ENCODE assay signal across 8 cellular contexts in the genomic region with DNA sequence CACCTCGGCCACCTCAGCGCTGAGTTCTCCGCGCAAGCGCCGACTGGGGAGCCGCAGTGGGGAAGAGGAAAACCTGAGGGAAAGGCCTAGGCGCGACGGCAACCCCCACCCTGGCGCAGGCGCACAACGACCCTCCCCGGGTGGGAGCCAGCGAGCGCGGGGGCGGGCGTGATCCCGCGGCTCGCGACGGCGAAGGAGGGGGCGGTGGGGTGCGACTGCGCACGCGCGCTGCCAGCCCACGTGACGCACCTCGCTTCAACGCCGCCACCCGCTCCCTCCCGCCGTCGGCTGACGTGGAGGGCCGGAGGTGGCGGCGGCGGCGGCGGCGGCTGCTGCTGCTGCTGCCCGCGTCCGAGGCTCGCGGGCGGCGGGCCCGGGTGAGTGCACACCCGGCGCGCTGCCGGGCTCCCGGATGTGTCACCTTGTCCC. TPM values are rescaled to one million over a fixed set of nuclear protein-coding genes. Genes with fewer than 3 reads are reported as not detected.
DNase-seq lines count a peak whose midpoint lies in the region; ATAC-seq and TF ChIP-seq lines count a peak whose summit lies in the region.

Gene PIGP (minus strand): TSS at position 84 of the 429 bp plus-strand sequence. CDS start 556 bp downstream, outside the sequence.
A gene with protein sequence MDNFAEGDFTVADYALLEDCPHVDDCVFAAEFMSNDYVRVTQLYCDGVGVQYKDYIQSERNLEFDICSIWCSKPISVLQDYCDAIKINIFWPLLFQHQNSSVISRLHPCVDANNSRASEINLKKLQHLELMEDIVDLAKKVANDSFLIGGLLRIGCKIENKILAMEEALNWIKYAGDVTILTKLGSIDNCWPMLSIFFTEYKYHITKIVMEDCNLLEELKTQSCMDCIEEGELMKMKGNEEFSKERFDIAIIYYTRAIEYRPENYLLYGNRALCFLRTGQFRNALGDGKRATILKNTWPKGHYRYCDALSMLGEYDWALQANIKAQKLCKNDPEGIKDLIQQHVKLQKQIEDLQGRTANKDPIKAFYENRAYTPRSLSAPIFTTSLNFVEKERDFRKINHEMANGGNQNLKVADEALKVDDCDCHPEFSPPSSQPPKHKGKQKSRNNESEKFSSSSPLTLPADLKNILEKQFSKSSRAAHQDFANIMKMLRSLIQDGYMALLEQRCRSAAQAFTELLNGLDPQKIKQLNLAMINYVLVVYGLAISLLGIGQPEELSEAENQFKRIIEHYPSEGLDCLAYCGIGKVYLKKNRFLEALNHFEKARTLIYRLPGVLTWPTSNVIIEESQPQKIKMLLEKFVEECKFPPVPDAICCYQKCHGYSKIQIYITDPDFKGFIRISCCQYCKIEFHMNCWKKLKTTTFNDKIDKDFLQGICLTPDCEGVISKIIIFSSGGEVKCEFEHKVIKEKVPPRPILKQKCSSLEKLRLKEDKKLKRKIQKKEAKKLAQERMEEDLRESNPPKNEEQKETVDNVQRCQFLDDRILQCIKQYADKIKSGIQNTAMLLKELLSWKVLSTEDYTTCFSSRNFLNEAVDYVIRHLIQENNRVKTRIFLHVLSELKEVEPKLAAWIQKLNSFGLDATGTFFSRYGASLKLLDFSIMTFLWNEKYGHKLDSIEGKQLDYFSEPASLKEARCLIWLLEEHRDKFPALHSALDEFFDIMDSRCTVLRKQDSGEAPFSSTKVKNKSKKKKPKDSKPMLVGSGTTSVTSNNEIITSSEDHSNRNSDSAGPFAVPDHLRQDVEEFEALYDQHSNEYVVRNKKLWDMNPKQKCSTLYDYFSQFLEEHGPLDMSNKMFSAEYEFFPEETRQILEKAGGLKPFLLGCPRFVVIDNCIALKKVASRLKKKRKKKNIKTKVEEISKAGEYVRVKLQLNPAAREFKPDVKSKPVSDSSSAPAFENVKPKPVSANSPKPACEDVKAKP (N-terminal part only) (plus strand): TSS at position 267 of the 429 bp plus-strand sequence. CDS start 14,004 bp downstream, outside the sequence.

- DNase-seq in AG04449 (ENCODE audit: low read depth, low spot score), result no peak
- DNase-seq in NCI-H345 (lab: John Stamatoyannopoulos, UW), result peak; percentile 98
- DNase-seq in activated B cell treated with CpG ODN at 0.5 μM for 24 hours, result peak; percentile 99
- peak; percentile 94 to 97 for DNase-seq in cardiac fibroblast (ENCODE audit: low read depth in 2 of 2)
- DNase-seq in iris pigment epithelial cell (ENCODE audit: low read depth), result peak; percentile 91
- peak; percentile 98 for DNase-seq in stimulated activated CD4-positive, alpha-beta T cell treated with anti-CD3 and anti-CD28 coated beads, Interleukin-12 subunit alpha, Interleukin-12 subunit beta, amount 100 ng/mL, for 4 hours

- peaks cover 44% of the 10 kb centered on the region for H3K4me1 Mint-ChIP-seq in activated B cell treated with CpG ODN at 0.5 μM for 24 hours

- peaks cover 27% of the 10 kb centered on the region for H3K36me3 Mint-ChIP-seq in activated B cell treated with CpG ODN at 0.5 μM for 24 hours (ENCODE audit: low read depth)

- CTCF ChIA-PET in AG04449 (lab: Yijun Ruan, JAX) (no interaction called here), activated B cell treated with CpG ODN at 0.5 μM for 24 hours (lab: Charles Lee) (no interaction called here)

- no peaks in the 10 kb centered on the region for H3K27me3 Mint-ChIP-seq in activated B cell treated with CpG ODN at 0.5 μM for 24 hours

- intact Hi-C loops in activated B cell treated with CpG ODN at 0.5 μM for 24 hours (cut with micrococcal nuclease), result loop anchor here (1.0 to 5.0 kb wide), 10 partner anchors 9 to 491 kb away; partner anchors contain the start of genes DYRK1A, HLCS and VPS26C

- TF ChIP-seq CTCF in AG04449 (IDR thresholded peaks at IDR 0.05; ENCODE audit: insufficient read depth, low read length, missing control alignments), result no peak
- TF ChIP-seq CTCF in activated B cell treated with CpG ODN at 0.5 μM for 24 hours (IDR thresholded peaks at IDR 0.05), result no peak
- TF ChIP-seq CTCF in cardiac fibroblast (IDR thresholded peaks at IDR 0.05; ENCODE audit: low read depth, low read length), result no peak

- POLR2A ChIA-PET in AG04449 (lab: Yijun Ruan, JAX) (no interaction called here), activated B cell treated with CpG ODN at 0.5 μM for 24 hours (lab: Charles Lee) (interaction anchor here (1.5 to 2.1 kb wide), 2 partner anchors 83 to 194 kb away, joined by 5 to 11 read pairs; partner anchors contain the start of gene VPS26C)

- H3K9me3 Mint-ChIP-seq in activated B cell treated with CpG ODN at 0.5 μM for 24 hours, result no peaks in the 10 kb centered on the region

- ATAC-seq in GM19023 (IDR thresholded peaks at IDR 0.05; ENCODE audit: unreplicated experiment) (peak; percentile 66), HG03196 (IDR thresholded peaks at IDR 0.05; ENCODE audit: unreplicated experiment) (peak; percentile 70), activated B cell treated with CpG ODN at 0.5 μM for 24 hours (ENCODE audit: low read depth) (peak; percentile 63)

- peak within 1 kb of the TSS; percentile 87 for H3K4me3 Mint-ChIP-seq in activated B cell treated with CpG ODN at 0.5 μM for 24 hours

- H3K27ac Mint-ChIP-seq in activated B cell treated with CpG ODN at 0.5 μM for 24 hours, result peak within 1 kb of the TSS; percentile 93

- peak within 1 kb of the TSS; percentile 96 for H3K4me3 ChIP-seq in AG04449 (ENCODE audit: low read depth, low read length)
- H3K4me3 ChIP-seq in cardiac fibroblast (replicated peaks in 1 of 2; ENCODE audit: low read depth in 2 of 2, low read length in 2 of 2), result peak within 1 kb of the TSS; percentile 97 to 98

RNA-seq across cellular contexts. Expression of gene PIGP, which starts in this region (rescaled TPM):
- 17.3 and 17.7 TPM in 2 replicates for total RNA-seq in activated B cell treated with CpG ODN at 0.5 μM for 24 hours

RNA-seq across cellular contexts. Expression of the second gene that starts in this region (rescaled TPM):
- total RNA-seq in activated B cell treated with CpG ODN at 0.5 μM for 24 hours, result 61.1 and 69.8 TPM in 2 replicates
